8 cellular contexts compared by ENCODE assay signal in genomic region chr16:30893082-30893743, GRCh38.
DNase-seq lines count a peak whose midpoint lies in the region; ATAC-seq lines count a peak whose summit lies in the region.

No MANE protein-coding gene starts in this region.

- H3K36me3 ChIP-seq in iPS-15b (ENCODE audit: control insufficient read depth, insufficient read depth, low read length) = no peaks in the 10 kb centered on the region

- H3K4me3 Mint-ChIP-seq in stimulated activated naive CD8-positive, alpha-beta T cell treated with anti-CD3 and anti-CD28 coated beads, Interleukin-15, Interleukin-2, amounts not matched to agents 100 ng/mL and 50 ng/mL, for 24 hours = peak overlapping the region; percentile 89

- peak; percentile 33 for DNase-seq in activated naive CD4-positive, alpha-beta T cell treated with anti-CD3 and anti-CD28 coated beads, Interleukin-2, amount 50 U/mL, for 16 hours
- no peak for DNase-seq in EL
- no peak for DNase-seq in T-helper 9 cell

- no peaks in the 10 kb centered on the region for H3K9me3 Mint-ChIP-seq in stimulated activated naive CD8-positive, alpha-beta T cell treated with anti-CD3 and anti-CD28 coated beads, Interleukin-15, Interleukin-2, amounts not matched to agents 100 ng/mL and 50 ng/mL, for 24 hours

- peak overlapping the region; percentile 70 for H3K9ac ChIP-seq in iPS-15b (ENCODE audit: low read depth, low read length)

- H3K9me3 ChIP-seq in iPS-15b (ENCODE audit: control insufficient read depth, insufficient read depth, low read length) = no peaks in the 10 kb centered on the region

- H3K27me3 ChIP-seq in iPS-15b (ENCODE audit: control insufficient read depth, insufficient read depth, low read length) = peaks cover 13% of the 10 kb centered on the region

- H3K4me1 Mint-ChIP-seq in stimulated activated naive CD8-positive, alpha-beta T cell treated with anti-CD3 and anti-CD28 coated beads, Interleukin-15, Interleukin-2, amounts not matched to agents 100 ng/mL and 50 ng/mL, for 24 hours (ENCODE audit: low read depth) = peaks cover 49% of the 10 kb centered on the region

- H3K27ac Mint-ChIP-seq in stimulated activated naive CD8-positive, alpha-beta T cell treated with anti-CD3 and anti-CD28 coated beads, Interleukin-15, Interleukin-2, amounts not matched to agents 100 ng/mL and 50 ng/mL, for 24 hours = peak overlapping the region; percentile 79

- H3K4me3 ChIP-seq in iPS-15b (ENCODE audit: low read depth, low read length) = peak overlapping the region; percentile 90

- peaks cover 18% of the 10 kb centered on the region for H3K36me3 Mint-ChIP-seq in stimulated activated naive CD8-positive, alpha-beta T cell treated with anti-CD3 and anti-CD28 coated beads, Interleukin-15, Interleukin-2, amounts not matched to agents 100 ng/mL and 50 ng/mL, for 24 hours (ENCODE audit: low read depth)

- H3K27me3 Mint-ChIP-seq in stimulated activated naive CD8-positive, alpha-beta T cell treated with anti-CD3 and anti-CD28 coated beads, Interleukin-15, Interleukin-2, amounts not matched to agents 100 ng/mL and 50 ng/mL, for 24 hours = no peaks in the 10 kb centered on the region

- ATAC-seq in GM18909 (IDR thresholded peaks at IDR 0.05; ENCODE audit: poor library complexity, unreplicated experiment) = peak; percentile 14
- ATAC-seq in HG03159 (IDR thresholded peaks at IDR 0.05; ENCODE audit: unreplicated experiment) = peak; percentile 6
- ATAC-seq in HG03280 (IDR thresholded peaks at IDR 0.05; ENCODE audit: unreplicated experiment) = no peak

- H3K4me1 ChIP-seq in iPS-15b (ENCODE audit: control insufficient read depth, insufficient read depth, low read length) = peaks cover 6% of the 10 kb centered on the region
